Comparison of ENCODE assay signal across 17 cellular contexts in genomic region chr17:57530026-57530425, GRCh38.
DNase-seq lines count a peak whose midpoint lies in the region; ATAC-seq, FAIRE-seq and TF ChIP-seq lines count a peak whose summit lies in the region.
"Had no signal": no experiment of that assay in that cellular context is flagged by ENCODE, and none has a peak within 500 bp of the region (broad histone marks: within the 10 kb centered on the region; RNA-seq: fewer than 3 reads in every experiment).

No MANE protein-coding gene starts in this region.

- no peaks in the 10 kb centered on the region for H4K20me1 ChIP-seq in OCI-LY7 (ENCODE audit: insufficient read depth, low read length)

- TF ChIP-seq CTCF in OCI-LY7 (conservative IDR thresholded peaks at IDR 0.05; ENCODE audit: low read length) (no peak), endothelial cell (IDR thresholded peaks at IDR 0.05; ENCODE audit: unreplicated experiment) (no peak), BE2C (IDR thresholded peaks at IDR 0.05; ENCODE audit: low read depth, low read length) (no peak), vagina (IDR thresholded peaks at IDR 0.05) (no peak), gastroesophageal sphincter (IDR thresholded peaks at IDR 0.05) (no peak)

- no peak overlapping the region for H3K14ac ChIP-seq in trophoblast cell (ENCODE audit: low read length)

- peaks cover 69% of the 10 kb centered on the region for H3K4me1 ChIP-seq in OCI-LY7 (ENCODE audit: insufficient read depth, low read length, poor library complexity, severe bottlenecking)
- peaks cover 44 to 50% of the 10 kb centered on the region in 2 experiments for H3K4me1 ChIP-seq in trophoblast cell (ENCODE audit: control insufficient read depth in 1 of 2, insufficient read depth in 2 of 2, low read length in 2 of 2)
- H3K4me1 ChIP-seq in BE2C, result peaks cover 79% of the 10 kb centered on the region
- peaks cover 9% of the 10 kb centered on the region for H3K4me1 ChIP-seq in vagina
- H3K4me1 ChIP-seq in gastroesophageal sphincter, result peaks cover 0 to 23% (median 4%) of the 10 kb centered on the region in 3 donors

- peak overlapping the region; percentile 3 for H3K27ac ChIP-seq in OCI-LY7 (ENCODE audit: low read depth, low read length, poor library complexity, severe bottlenecking)
- peak overlapping the region; percentile 80 for H3K27ac ChIP-seq in trophoblast cell (ENCODE audit: low read depth, low read length)
- no peak overlapping the region for H3K27ac ChIP-seq in vagina
- H3K27ac ChIP-seq in gastroesophageal sphincter, result no peak overlapping the region
- H3K27ac ChIP-seq: SK-N-MC had no signal

- H3K79me2 ChIP-seq in OCI-LY7 (ENCODE audit: insufficient read depth, low read depth, low read length), result no peaks in the 10 kb centered on the region
- H3K79me2 ChIP-seq in trophoblast cell (ENCODE audit: control insufficient read depth, insufficient read depth, low read length, poor library complexity), result peaks cover 6% of the 10 kb centered on the region

- FAIRE-seq in GM12892 (lab: Jason Lieb, UNC), result no peak
- FAIRE-seq: TTC549 had no signal

- H2BK12ac ChIP-seq in trophoblast cell (ENCODE audit: low read length), result no peak overlapping the region

- TF ChIP-seq EP300 in gastroesophageal sphincter (IDR thresholded peaks at IDR 0.05), result no peak

- H3K4me3 ChIP-seq in OCI-LY7 (ENCODE audit: low read depth, low read length, poor library complexity, severe bottlenecking) (no peak overlapping the region), trophoblast cell (ENCODE audit: low read depth, low read length) (no peak overlapping the region), BE2C (ENCODE audit: low read depth, low read length) (no peak overlapping the region), vagina (no peak overlapping the region), gastroesophageal sphincter (no peak overlapping the region)
- H3K4me3 ChIP-seq: SK-N-MC had no signal

- H3K9me3 ChIP-seq in OCI-LY7 (ENCODE audit: low read length) (no peaks in the 10 kb centered on the region), trophoblast cell (ENCODE audit: insufficient read depth, low read depth, low read length) (no peaks in the 10 kb centered on the region), BE2C (no peaks in the 10 kb centered on the region), vagina (no peaks in the 10 kb centered on the region), gastroesophageal sphincter (no peaks in the 10 kb centered on the region)

- peak overlapping the region; percentile 70 for H4K91ac ChIP-seq in trophoblast cell (ENCODE audit: low read depth, low read length)

- no peak overlapping the region for H2BK120ac ChIP-seq in trophoblast cell (ENCODE audit: insufficient read depth, low read length, poor library complexity)

- H3K27ac Mint-ChIP-seq in endothelial cell (ENCODE audit: unreplicated experiment), result peak overlapping the region; percentile 46
- H3K27ac Mint-ChIP-seq: activated CD4-positive, alpha-beta memory T cell treated with anti-CD3 and anti-CD28 coated beads, Interleukin-2, amount 10 ng/mL, durations not matched to agents 7 days and 5 days had no signal

- peaks cover 7% of the 10 kb centered on the region for H3K27me3 Mint-ChIP-seq in endothelial cell (ENCODE audit: unreplicated experiment)
- H3K27me3 Mint-ChIP-seq: activated CD4-positive, alpha-beta memory T cell treated with anti-CD3 and anti-CD28 coated beads, Interleukin-2, amount 10 ng/mL, durations not matched to agents 7 days and 5 days; CD4-positive, alpha-beta memory T cell had no signal

- peaks cover 39% of the 10 kb centered on the region for H3K4me1 Mint-ChIP-seq in endothelial cell (ENCODE audit: unreplicated experiment)

- no peak overlapping the region for H3K4ac ChIP-seq in trophoblast cell (ENCODE audit: low read depth, low read length)

- POLR2A ChIA-PET in OCI-LY7 (lab: Charles Lee), result no interaction called here

- H3K18ac ChIP-seq in trophoblast cell (ENCODE audit: low read length), result no peak overlapping the region

- BruUV-seq in OCI-LY7 (replicated peaks; lab: Mats Ljungman, UMichigan), result no TSS peak

- no peak overlapping the region for H3K4me3 Mint-ChIP-seq in endothelial cell (ENCODE audit: unreplicated experiment)
- H3K4me3 Mint-ChIP-seq: activated CD4-positive, alpha-beta memory T cell treated with anti-CD3 and anti-CD28 coated beads, Interleukin-2, amount 10 ng/mL, durations not matched to agents 7 days and 5 days had no signal

- TF ChIP-seq POLR2A in GM12892 (IDR thresholded peaks at IDR 0.05; ENCODE audit: low read depth, low read length) (no peak), vagina (IDR thresholded peaks at IDR 0.05) (no peak), gastroesophageal sphincter (IDR thresholded peaks at IDR 0.05) (no peak)

- H2AFZ ChIP-seq in OCI-LY7 (ENCODE audit: low read length), result no peak overlapping the region
- H2AFZ ChIP-seq in trophoblast cell (ENCODE audit: insufficient read depth, low read length, poor library complexity), result no peak overlapping the region

- no peaks in the 10 kb centered on the region for H3K9me2 ChIP-seq in OCI-LY7 (ENCODE audit: insufficient read depth, low read length)

- peaks cover 9% of the 10 kb centered on the region for H3K36me3 Mint-ChIP-seq in endothelial cell (ENCODE audit: low read depth, unreplicated experiment)

- peaks cover 37% of the 10 kb centered on the region for H3K79me1 ChIP-seq in trophoblast cell (ENCODE audit: low read length)

- H3K23ac ChIP-seq in trophoblast cell (ENCODE audit: low read length), result no peak overlapping the region

- no peak overlapping the region for H3K9ac ChIP-seq in trophoblast cell (ENCODE audit: low read length)

- CTCF ChIA-PET in OCI-LY7 (lab: Charles Lee; ENCODE audit: unreplicated experiment), result interaction anchor here (0.5 kb wide), 1 partner anchor 18 kb away, joined by 15 read pairs; no protein-coding TSS in a partner anchor

- DNase-seq in EH (ENCODE audit: low read depth) (peak; percentile 59), OCI-LY7 (ENCODE audit: low spot score) (no peak), endothelial cell (ENCODE audit: low spot score) (no peak), trophoblast cell (no peak), GM12892 (ENCODE audit: insufficient read length) (no peak), BE2C (no peak), vagina (ENCODE audit: extremely low spot score in 2 of 2) (no peak)
- DNase-seq: activated CD4-positive, alpha-beta memory T cell treated with anti-CD3 and anti-CD28 coated beads, Interleukin-2, amount 10 ng/mL, durations not matched to agents 7 days and 5 days; CD4-positive, alpha-beta memory T cell; Kasumi-1; mammary epithelial cell; NCI-H1694; NCI-H510A; OCI-M1 had no signal

- H3K9me3 Mint-ChIP-seq in endothelial cell (ENCODE audit: unreplicated experiment), result no peaks in the 10 kb centered on the region
- H3K9me3 Mint-ChIP-seq: activated CD4-positive, alpha-beta memory T cell treated with anti-CD3 and anti-CD28 coated beads, Interleukin-2, amount 10 ng/mL, durations not matched to agents 7 days and 5 days; CD4-positive, alpha-beta memory T cell had no signal

- no peak overlapping the region for H2AK5ac ChIP-seq in trophoblast cell (ENCODE audit: low read length)

- H3K27me3 ChIP-seq in trophoblast cell (ENCODE audit: insufficient read depth, low read length) (no peaks in the 10 kb centered on the region), BE2C (no peaks in the 10 kb centered on the region), vagina (no peaks in the 10 kb centered on the region), gastroesophageal sphincter (no peaks in the 10 kb centered on the region)

- H3K36me3 ChIP-seq in OCI-LY7 (ENCODE audit: insufficient read depth, low read length) (peaks cover 8% of the 10 kb centered on the region; the same call in 1 of the 2 replicates), trophoblast cell (ENCODE audit: control insufficient read depth in 1 of 2, insufficient read depth in 2 of 2, low read length in 2 of 2) (peaks cover 3 to 4% of the 10 kb centered on the region in 2 experiments), BE2C (no peaks in the 10 kb centered on the region; the same call in 1 of the 2 replicates), vagina (no peaks in the 10 kb centered on the region), gastroesophageal sphincter (peaks cover 0 to 6% of the 10 kb centered on the region in 2 donors)

- H4K12ac ChIP-seq in trophoblast cell (ENCODE audit: low read depth, low read length), result no peak overlapping the region

- intact Hi-C loops in OCI-LY7 (cut with micrococcal nuclease; ENCODE audit: unreplicated experiment), result no loop called here
- intact Hi-C loops in vagina (cut with DNase I), result loop anchor here (10.0 kb wide), 1 partner anchor 415 kb away; no protein-coding TSS in a partner anchor

- H3K4me2 ChIP-seq in OCI-LY7 (ENCODE audit: low read length), result peak overlapping the region; percentile 43
- H3K4me2 ChIP-seq in trophoblast cell (ENCODE audit: low read length), result peak overlapping the region; percentile 2

- peak overlapping the region; percentile 18 for H2BK5ac ChIP-seq in trophoblast cell (ENCODE audit: low read depth, low read length, poor library complexity)

- ATAC-seq in gastroesophageal sphincter, result no peak

- no peak overlapping the region for H4K8ac ChIP-seq in trophoblast cell (ENCODE audit: low read depth, low read length)

- WGBS in trophoblast cell (ENCODE audit: extremely low coverage, insufficient coverage, insufficient read length), result no CpG with 5 or more reads among the region's 3 CpGs
- 66 to 70% methylated on average over 3 of the region's 3 CpGs for WGBS in gastroesophageal sphincter (ENCODE audit: low coverage in 1 of 2), 2 donors

Comparison
In these comparisons a context has a peak if more than half of its experiments do, and no peak if none do; other contexts are left out.
1. H3K27ac ChIP-seq: peak in OCI-LY7 (single experiment) and trophoblast cell (single experiment); none in vagina (single experiment) and gastroesophageal sphincter (0 of 4).